22 cellular contexts compared by ENCODE assay signal in genomic region chr9:7984713-7985112, GRCh38.
"Had no signal": no experiment of that assay in that cellular context is flagged by ENCODE, and none has a peak within 500 bp of the region (broad histone marks: within the 10 kb centered on the region; RNA-seq: fewer than 3 reads in every experiment).

No MANE protein-coding gene starts in this region.

- H3K4me3 ChIP-seq: cardiac muscle cell, heart right ventricle, left ventricle myocardium inferior, lung, ovary, right lobe of liver, thyroid gland, upper lobe of left lung, vagina had no signal

- H3K9me3 ChIP-seq: heart right ventricle, left ventricle myocardium inferior, ovary, right lobe of liver, thyroid gland, upper lobe of left lung, vagina had no signal

- H3K36me3 Mint-ChIP-seq: naive B cell had no signal

- H3K27ac Mint-ChIP-seq: activated CD4-positive, alpha-beta T cell treated with anti-CD3 and anti-CD28 coated beads for 36 hours; activated CD8-positive, alpha-beta memory T cell treated with anti-CD3 and anti-CD28 coated beads, Interleukin-2, amount 10 ng/mL, durations not matched to agents 7 days and 5 days; activated CD8-positive, alpha-beta T cell treated with anti-CD3 and anti-CD28 coated beads, Interleukin-2, amount 10 ng/mL, durations not matched to agents 7 days and 5 days; activated naive CD4-positive, alpha-beta T cell treated with anti-CD3 and anti-CD28 coated beads, Interleukin-2, amount 50 U/mL, for 24 hours; activated T-helper 2 cell treated with anti-CD3 and anti-CD28 coated beads, Interferon-gamma antibody, Interleukin-2, Interleukin-4, amounts not matched to agents 10 μg/mL and 5 μg/mL and 100 μg/mL, durations not matched to agents 14 hours and 24 hours and 36 hours; naive B cell; nephron progenitor cell had no signal

- H3K4me1 ChIP-seq: right lobe of liver, thyroid gland, upper lobe of left lung, vagina had no signal

- DNase-seq: activated CD4-positive, alpha-beta T cell treated with anti-CD3 and anti-CD28 coated beads for 36 hours; activated CD4-positive, CD25-positive, alpha-beta regulatory T cell; activated CD8-positive, alpha-beta memory T cell treated with anti-CD3 and anti-CD28 coated beads, Interleukin-2, amount 10 ng/mL, durations not matched to agents 7 days and 5 days; activated CD8-positive, alpha-beta T cell treated with anti-CD3 and anti-CD28 coated beads, Interleukin-2, amount 10 ng/mL, durations not matched to agents 7 days and 5 days; activated T-cell treated with anti-CD3 and anti-CD28 coated beads, Interleukin-2, amount 50 U/mL, for 48 hours; cortex of kidney; foreskin fibroblast; heart right ventricle; left ventricle myocardium inferior; naive B cell; nephron progenitor cell; ovary; right lobe of liver; stimulated activated CD4-positive, alpha-beta T cell treated with anti-CD3 and anti-CD28 coated beads, Interleukin-2, amount 100 ng/mL, for 48 hours; stimulated activated naive CD4-positive, alpha-beta T cell treated with Interleukin-2 at 50 U/mL for 16 hours; thyroid gland; upper lobe of left lung had no signal

- H3K27me3 Mint-ChIP-seq: activated CD4-positive, alpha-beta T cell treated with anti-CD3 and anti-CD28 coated beads for 36 hours; activated CD8-positive, alpha-beta memory T cell treated with anti-CD3 and anti-CD28 coated beads, Interleukin-2, amount 10 ng/mL, durations not matched to agents 7 days and 5 days; activated naive CD4-positive, alpha-beta T cell treated with anti-CD3 and anti-CD28 coated beads, Interleukin-2, amount 50 U/mL, for 24 hours; naive B cell had no signal

- H3K4me3 Mint-ChIP-seq: activated CD4-positive, alpha-beta T cell treated with anti-CD3 and anti-CD28 coated beads for 36 hours; activated CD8-positive, alpha-beta memory T cell treated with anti-CD3 and anti-CD28 coated beads, Interleukin-2, amount 10 ng/mL, durations not matched to agents 7 days and 5 days; activated CD8-positive, alpha-beta T cell treated with anti-CD3 and anti-CD28 coated beads, Interleukin-2, amount 10 ng/mL, durations not matched to agents 7 days and 5 days; activated naive CD4-positive, alpha-beta T cell treated with anti-CD3 and anti-CD28 coated beads, Interleukin-2, amount 50 U/mL, for 24 hours; naive B cell; nephron progenitor cell had no signal

- H3K27me3 ChIP-seq: cardiac muscle cell, heart right ventricle, ovary, thyroid gland, upper lobe of left lung, vagina had no signal

- H3K36me3 ChIP-seq: cardiac muscle cell, heart right ventricle, left ventricle myocardium inferior, ovary, right lobe of liver, thyroid gland, upper lobe of left lung, vagina had no signal

- H3K27ac ChIP-seq: cardiac muscle cell, heart right ventricle, left ventricle myocardium inferior, ovary, right lobe of liver, thyroid gland, upper lobe of left lung, vagina had no signal

- ATAC-seq: activated CD4-positive, alpha-beta T cell treated with anti-CD3 and anti-CD28 coated beads for 36 hours; activated CD8-positive, alpha-beta memory T cell treated with anti-CD3 and anti-CD28 coated beads, Interleukin-2, amount 10 ng/mL, durations not matched to agents 7 days and 5 days; activated CD8-positive, alpha-beta T cell treated with anti-CD3 and anti-CD28 coated beads, Interleukin-2, amount 10 ng/mL, durations not matched to agents 7 days and 5 days; heart right ventricle; right lobe of liver had no signal
